ENCODE assay signal across 1 cellular context in genomic region chr10:89591111-89591795, GRCh38.
TF ChIP-seq lines count a peak whose summit lies in the region.

No MANE protein-coding gene starts in this region.

TF ChIP-seq in endothelial cell of umbilical vein, 7 proteins besides CTCF, POLR2A, EP300 and RAD21 (continued from another document):
- no peak for TF ChIP-seq FOS (IDR thresholded peaks at IDR 0.05; ENCODE audit: borderline replicate concordance, insufficient read depth, low read length)
- no peak for TF ChIP-seq GATA2 (IDR thresholded peaks at IDR 0.05; ENCODE audit: insufficient read depth, insufficient read length, low read depth, low read length)
- no peak for TF ChIP-seq MYC (IDR thresholded peaks at IDR 0.05; ENCODE audit: low read depth, low read length)
- TF ChIP-seq MAX (IDR thresholded peaks at IDR 0.05; ENCODE audit: insufficient read depth, insufficient read length) = no peak
TF ChIP-seq in endothelial cell of umbilical vein: peak in this region for 0.
